In the genomic region with DNA sequence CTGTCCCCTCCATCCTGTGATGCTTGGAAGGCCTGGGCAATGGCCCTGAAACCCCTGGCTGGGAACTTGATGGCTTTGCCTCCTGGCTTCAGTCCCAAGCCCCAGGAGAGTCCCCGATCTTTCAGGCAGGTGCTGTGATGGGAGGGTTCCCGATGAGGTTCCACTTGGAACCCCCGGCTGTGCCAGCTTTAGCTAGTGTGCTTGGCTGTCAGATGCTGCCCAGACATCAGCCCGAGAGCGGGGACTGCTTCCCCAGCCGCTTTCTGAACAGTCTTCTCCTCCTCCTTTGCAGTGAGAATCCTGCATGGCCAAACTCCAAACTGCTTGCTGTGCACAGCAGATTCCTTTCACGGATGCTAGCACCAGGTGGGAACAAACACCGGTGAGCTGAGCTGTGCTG, we compare ENCODE assay signal across 22 cellular contexts. TPM values are rescaled to one million over a fixed set of nuclear protein-coding genes. Genes with fewer than 3 reads are reported as not detected.
"Had no signal": no experiment of that assay in that cellular context is flagged by ENCODE, and none has a peak within 500 bp of the region (broad histone marks: within the 10 kb centered on the region; RNA-seq: fewer than 3 reads in every experiment).

No MANE protein-coding gene starts in this region.

- DNase-seq: KBM-7; MG63; NCI-H1092; NCI-H1105 treated with DMSO at 0.1 percent for 48 hours; NCI-H1417 treated with DMSO at 0.1 percent for 48 hours; NCI-H146; NCI-H1694 treated with DMSO at 0.1 percent for 48 hours; NCI-H1930; NCI-H2081; NCI-H2107; NCI-H2227 treated with DMSO at 0.1 percent for 48 hours; NCI-H524; NCI-H526 treated with DMSO at 0.1 percent for 48 hours; NCI-H748 treated with DMSO at 0.1 percent for 48 hours; NK-92 treated with Interleukin-12 subunit alpha and Interleukin-12 subunit beta, amount 100 ng/mL, for 24 hours; PC-3; SHP77 treated with DMSO at 0.1 percent for 48 hours had no signal

- ATAC-seq: Panc1, PC-3, SK-N-SH treated with all-trans-retinoic acid at 6 μM for 48 hours had no signal

- H3K9me3 ChIP-seq: MG63, SJCRH30 had no signal

- H3K36me3 ChIP-seq: MG63, SJCRH30 had no signal

- H3K27me3 ChIP-seq: MG63, SJCRH30 had no signal

- H3K27ac ChIP-seq: RWPE1, SJCRH30 had no signal

- H3K4me3 ChIP-seq: MG63, SJCRH30 had no signal

RNA-seq across cellular contexts. Expression of a gene that starts 58.1 kb away (rescaled TPM):
- total RNA-seq: HT-29 had no signal
